Comparison of ENCODE assay signal across 8 cellular contexts in genomic region chr22:26672590-26673468, GRCh38. TPM values are rescaled to one million over a fixed set of nuclear protein-coding genes. Genes with fewer than 3 reads are reported as not detected.
DNase-seq lines count a peak whose midpoint lies in the region; ATAC-seq, FAIRE-seq and TF ChIP-seq lines count a peak whose summit lies in the region.

No MANE protein-coding gene starts in this region.

- H3K36me3 ChIP-seq in OCI-LY3 (replicated peaks; ENCODE audit: low read depth, low read length) (no peaks in the 10 kb centered on the region), mucosa of descending colon (ENCODE audit: low read depth) (no peaks in the 10 kb centered on the region)

- ATAC-seq in GM21381 (IDR thresholded peaks at IDR 0.05; ENCODE audit: unreplicated experiment), result peak; percentile 58
- peak; percentile 91 for ATAC-seq in mucosa of descending colon

- H3K4me3 ChIP-seq in OCI-LY3 (ENCODE audit: low read length), result peak overlapping the region; percentile 94
- peak overlapping the region; percentile 56 for H3K4me3 ChIP-seq in mucosa of descending colon

- H3K79me2 ChIP-seq in OCI-LY3 (ENCODE audit: low read length), result peaks cover 30% of the 10 kb centered on the region

- no peak for FAIRE-seq in D721Med (lab: Jason Lieb, UNC)

- H3K4me1 ChIP-seq in OCI-LY3 (ENCODE audit: low read length), result peaks cover 38% of the 10 kb centered on the region
- peaks cover 10% of the 10 kb centered on the region for H3K4me1 ChIP-seq in mucosa of descending colon (ENCODE audit: low read depth)

- peak overlapping the region; percentile 97 for H3K9ac ChIP-seq in OCI-LY3 (ENCODE audit: low read length)

- peak overlapping the region; percentile 91 for H3K4me2 ChIP-seq in OCI-LY3 (ENCODE audit: low read length)

- H4K20me1 ChIP-seq in OCI-LY3 (ENCODE audit: insufficient read depth, low read length), result no peaks in the 10 kb centered on the region

- DNase-seq in D721Med (ENCODE audit: insufficient read length, low spot score) (peak; percentile 33), HUDEP-2 (lab: John Stamatoyannopoulos, UW; ENCODE audit: unreplicated experiment in 76 of 76) (peak in 75 of 76 experiments; percentile 33 to 98 (median 87)), activated T-cell treated with anti-CD3 and anti-CD28 coated beads for 24 hours (ENCODE audit: low read depth) (peak; percentile 90), epidermal melanocyte (ENCODE audit: insufficient read length, low spot score) (peak; percentile 81), mucosa of descending colon (peak; percentile 94 to 97 (median 95))
- DNase-seq in stimulated activated CD8-positive, alpha-beta memory T cell treated with anti-CD3 and anti-CD28 coated beads, Interleukin-4, amount 100 ng/mL, for 1 hour (ENCODE audit: low read depth in 2 of 2, low spot score in 1 of 2), result peak; percentile 84 to 87

- H3K27ac ChIP-seq in OCI-LY3 (ENCODE audit: low read length), result peak overlapping the region; percentile 93

- intact Hi-C loops in mucosa of descending colon (cut with DNase I, micrococcal nuclease), result no loop called here

- H2AFZ ChIP-seq in OCI-LY3 (ENCODE audit: low read depth, low read length), result peak overlapping the region; percentile 93

- TF ChIP-seq CTCF in D721Med (IDR thresholded peaks at IDR 0.05; ENCODE audit: insufficient read depth, missing control alignments) (peak; percentile 53), OCI-LY3 (IDR thresholded peaks at IDR 0.05; ENCODE audit: low read depth, low read length) (peak; percentile 58), mucosa of descending colon (IDR thresholded peaks at IDR 0.05) (peak; percentile 29)

- H3K9me3 ChIP-seq in OCI-LY3 (ENCODE audit: insufficient read depth, low read length), result no peaks in the 10 kb centered on the region
- H3K9me3 ChIP-seq in mucosa of descending colon, result no peaks in the 10 kb centered on the region

- no peaks in the 10 kb centered on the region for H3K27me3 ChIP-seq in OCI-LY3 (ENCODE audit: low read depth, low read length)

RNA-seq across cellular contexts. Expression of gene MIAT, which starts 15.4 kb away (rescaled TPM):
- total RNA-seq in mucosa of descending colon, result 1 to 10 TPM; 3.3 to 7.1 (median 3.5) TPM

RNA-seq across cellular contexts. Expression of gene CRYBA4, which starts 51.1 kb away (rescaled TPM):
- total RNA-seq in mucosa of descending colon, result not detected

RNA-seq across cellular contexts. Expression of gene CRYBB1, which starts 55.0 kb away (rescaled TPM):
- total RNA-seq in mucosa of descending colon, result 1 to 10 TPM in 1 of 3 donors, not detected in 2; 1.0 TPM

Comparison
In these comparisons a context has a peak if more than half of its experiments do, and no peak if none do; other contexts are left out.
1. Peak in every context shown above with its lines: DNase-seq, ATAC-seq, H3K4me3 ChIP-seq and H3K27ac ChIP-seq.
2. DNase-seq: peak in every context shown above with its lines; median percentile 95 in mucosa of descending colon; 90 in activated T-cell treated with anti-CD3 and anti-CD28 coated beads for 24 hours; 87 in HUDEP-2; 86 in stimulated activated CD8-positive, alpha-beta memory T cell treated with anti-CD3 and anti-CD28 coated beads, Interleukin-4, amount 100 ng/mL, for 1 hour; 81 in epidermal melanocyte; 33 in D721Med.